In genomic region chr16:31471241-31471874, GRCh38 we compare ENCODE assay signal across 6 cellular contexts. TPM values are rescaled to one million over a fixed set of nuclear protein-coding genes. Genes with fewer than 3 reads are reported as not detected.
DNase-seq lines count a peak whose midpoint lies in the region; ATAC-seq and TF ChIP-seq lines count a peak whose summit lies in the region.

No MANE protein-coding gene starts in this region.

- H3K4me3 ChIP-seq in SK-N-SH (ENCODE audit: low read depth in 2 of 2, low read length in 1 of 2) (peak overlapping the region; percentile 54 to 81), hepatocyte (peak overlapping the region; percentile 83), thymus (ENCODE audit: low read length) (peak overlapping the region; percentile 38)

- POLR2A ChIA-PET in SK-N-SH (lab: Yijun Ruan, JAX): interaction anchor here (1.2 to 1.3 kb wide), 3 partner anchors 11 to 354 kb away, joined by 3 to 12 read pairs (median 5); partner anchors contain the start of genes ARMC5 and KAT8

- TF ChIP-seq CTCF in SK-N-SH (IDR thresholded peaks at IDR 0.05): no peak
- TF ChIP-seq CTCF in hepatocyte (IDR thresholded peaks at IDR 0.05; ENCODE audit: poor library complexity): no peak

- H3K36me3 ChIP-seq in SK-N-SH (replicated peaks in 1 of 2; ENCODE audit: control insufficient read depth in 1 of 2, insufficient read depth in 2 of 2, low read length in 1 of 2): peaks cover 21 to 23% of the 10 kb centered on the region in 2 experiments
- H3K36me3 ChIP-seq in hepatocyte (replicated peaks; ENCODE audit: insufficient read depth, low read depth): no peaks in the 10 kb centered on the region
- H3K36me3 ChIP-seq in thymus (ENCODE audit: control insufficient read depth, insufficient read depth): peaks cover 11% of the 10 kb centered on the region

- 77% methylated on average over 12 of the region's 15 CpGs for WGBS in SK-N-SH (ENCODE audit: low lambda C conversion rate)
- 48% methylated on average over 15 of the region's 15 CpGs for WGBS in hepatocyte (ENCODE audit: low lambda C conversion rate, missing lambda C conversion rate)
- WGBS in thymus: 75% methylated on average over 15 of the region's 15 CpGs

- H3K9me2 ChIP-seq in SK-N-SH (no peaks in the 10 kb centered on the region), hepatocyte (replicated peaks; ENCODE audit: insufficient read depth) (no peaks in the 10 kb centered on the region)

- peak; percentile 32 for DNase-seq in SK-N-SH
- peak; percentile 9 for DNase-seq in hepatocyte (ENCODE audit: low spot score)
- DNase-seq in SKM-1 treated with dmso at 0.1 percent for 144 hours (lab: John Stamatoyannopoulos, UW; ENCODE audit: unreplicated experiment): no peak

- peak overlapping the region; percentile 86 for H2AFZ ChIP-seq in SK-N-SH (ENCODE audit: low read depth)
- peak overlapping the region; percentile 92 for H2AFZ ChIP-seq in hepatocyte

- CTCF ChIA-PET in SK-N-SH (lab: Yijun Ruan, JAX): interaction anchor here (0.6 to 5.7 kb wide), 4 partner anchors 10 to 32 kb away, joined by 3 to 68 read pairs (median 4); partner anchors contain the start of gene ARMC5

- no peak for TF ChIP-seq EP300 in SK-N-SH (IDR thresholded peaks at IDR 0.05; ENCODE audit: borderline replicate concordance in 1 of 2, low read depth in 1 of 2, low read length in 1 of 2)

- no peak for TF ChIP-seq RAD21 in SK-N-SH (IDR thresholded peaks at IDR 0.05; ENCODE audit: low read length)

- H3K79me2 ChIP-seq in SK-N-SH (ENCODE audit: insufficient read depth): peaks cover 45% of the 10 kb centered on the region
- no peaks in the 10 kb centered on the region for H3K79me2 ChIP-seq in hepatocyte

- peaks cover 0 to 12% of the 10 kb centered on the region in 2 experiments; a peak in 1 of 4 replicates for H3K4me1 ChIP-seq in SK-N-SH (ENCODE audit: control insufficient read depth in 1 of 2, insufficient read depth in 2 of 2, low read depth in 1 of 2, low read length in 1 of 2)
- H3K4me1 ChIP-seq in hepatocyte (ENCODE audit: insufficient read depth): peaks cover 16% of the 10 kb centered on the region
- H3K4me1 ChIP-seq in thymus (ENCODE audit: control insufficient read depth, insufficient read depth, low read length): peaks cover 11% of the 10 kb centered on the region

- peaks cover 34% of the 10 kb centered on the region for H3F3A ChIP-seq in SK-N-SH (replicated peaks; ENCODE audit: insufficient read depth)

- no peak for ATAC-seq in SK-N-SH treated with all-trans-retinoic acid at 6 μM for 48 hours
- no peak for ATAC-seq in HG03439 (IDR thresholded peaks at IDR 0.05; ENCODE audit: unreplicated experiment)

- no peaks in the 10 kb centered on the region for H3K9me3 ChIP-seq in SK-N-SH
- H3K9me3 ChIP-seq in hepatocyte (ENCODE audit: low read depth): no peaks in the 10 kb centered on the region
- peaks cover 3% of the 10 kb centered on the region for H3K9me3 ChIP-seq in thymus (ENCODE audit: control insufficient read depth)

- H3K27me3 ChIP-seq in SK-N-SH (ENCODE audit: insufficient read depth): no peaks in the 10 kb centered on the region
- H3K27me3 ChIP-seq in hepatocyte: no peaks in the 10 kb centered on the region
- H3K27me3 ChIP-seq in thymus (ENCODE audit: control insufficient read depth, insufficient read depth): peaks cover 22% of the 10 kb centered on the region

- H3K27ac ChIP-seq in SK-N-SH (ENCODE audit: low read depth in 2 of 2, low read length in 1 of 2): peak overlapping the region; percentile 74 to 94
- peak overlapping the region; percentile 95 for H3K27ac ChIP-seq in hepatocyte
- H3K27ac ChIP-seq in thymus (ENCODE audit: low read depth): peak overlapping the region; percentile 13

- peaks cover 20% of the 10 kb centered on the region for H4K20me1 ChIP-seq in SK-N-SH (ENCODE audit: insufficient read depth)
- no peaks in the 10 kb centered on the region for H4K20me1 ChIP-seq in hepatocyte (ENCODE audit: insufficient read depth, poor library complexity, severe bottlenecking)

- H3K9ac ChIP-seq in SK-N-SH: peak overlapping the region; percentile 97

- peak overlapping the region; percentile 75 for H3K4me2 ChIP-seq in SK-N-SH
- H3K4me2 ChIP-seq in hepatocyte: peak overlapping the region; percentile 97

TF ChIP-seq in SK-N-SH, 30 proteins besides CTCF, POLR2A, EP300 and RAD21 (continues in another document):
- no peak for TF ChIP-seq MXI1 (IDR thresholded peaks at IDR 0.05; ENCODE audit: low read depth, low read length)
- TF ChIP-seq TEAD4 (IDR thresholded peaks at IDR 0.05; ENCODE audit: borderline replicate concordance, insufficient read depth): no peak
- no peak for TF ChIP-seq TAF1 (IDR thresholded peaks at IDR 0.05; ENCODE audit: borderline replicate concordance, low read depth, low read length)
- TF ChIP-seq YY1 (IDR thresholded peaks at IDR 0.05; ENCODE audit: low read depth): no peak
- no peak for TF ChIP-seq FOXJ3 (CRISPR knock-in tag; IDR thresholded peaks at IDR 0.05)
- TF ChIP-seq JUND (IDR thresholded peaks at IDR 0.05): no peak
- TF ChIP-seq SMC3 (IDR thresholded peaks at IDR 0.05; ENCODE audit: low read depth, low read length): no peak
- TF ChIP-seq IRF3 (IDR thresholded peaks at IDR 0.05; ENCODE audit: low read depth, low read length): no peak
- TF ChIP-seq CHD2 (IDR thresholded peaks at IDR 0.05; ENCODE audit: low read length, partially characterized antibody): no peak
- no peak for TF ChIP-seq FOSL2 (IDR thresholded peaks at IDR 0.05; ENCODE audit: borderline replicate concordance, low read depth)
- no peak for TF ChIP-seq NRF1 (IDR thresholded peaks at IDR 0.05; ENCODE audit: low read depth, low read length)

TF ChIP-seq in SK-N-SH treated with all-trans-retinoic acid at 6 μM for 48 hours, 23 proteins besides CTCF, POLR2A, EP300 and RAD21 (continues in another document):
- TF ChIP-seq ZC3H10 (CRISPR knock-in tag; IDR thresholded peaks at IDR 0.05) (no peak), CSDC2 (CRISPR knock-in tag; IDR thresholded peaks at IDR 0.05) (no peak), CREB5 (CRISPR knock-in tag; IDR thresholded peaks at IDR 0.05; ENCODE audit: low read depth) (no peak), ESRRG (CRISPR knock-in tag; IDR thresholded peaks at IDR 0.05) (no peak), ISL1 (CRISPR knock-in tag; IDR thresholded peaks at IDR 0.05) (no peak), POU6F1 (CRISPR knock-in tag; IDR thresholded peaks at IDR 0.05; ENCODE audit: borderline replicate concordance, low read depth) (no peak), TOX (CRISPR knock-in tag; IDR thresholded peaks at IDR 0.05; ENCODE audit: borderline replicate concordance) (no peak)

RNA-seq across cellular contexts. Expression of gene TGFB1I1, which starts 0.6 kb away (rescaled TPM):
- polyA plus RNA-seq in SK-N-SH (2012; rRNA removed) (29.7 and 30.4 TPM in 2 replicates), hepatocyte (34.8 and 35.4 TPM in 2 replicates), thymus (9.2 TPM)
- polyA plus RNA-seq in SK-N-SH (2012; cell fraction: cytosol; rRNA removed): 15.3 and 29.1 TPM in 2 replicates
- 90.7 and 142 TPM in 2 replicates for polyA plus RNA-seq in SK-N-SH (2012; cell fraction: nucleus; rRNA removed)
- 14.5 and 15.7 TPM in 2 replicates for total RNA-seq in hepatocyte

RNA-seq across cellular contexts. Expression of gene SLC5A2, which starts 11.6 kb away (rescaled TPM):
- polyA plus RNA-seq in SK-N-SH (2012; rRNA removed): 0.31 and 0.58 TPM in 2 replicates
- 0.12 and 0.14 TPM in 2 replicates for polyA plus RNA-seq in SK-N-SH (2012; cell fraction: cytosol; rRNA removed)
- polyA plus RNA-seq in SK-N-SH (2012; cell fraction: nucleus; rRNA removed): 2.5 and 2.6 TPM in 2 replicates
- total RNA-seq in hepatocyte: 2.3 and 2.5 TPM in 2 replicates
- polyA plus RNA-seq in hepatocyte: 7.5 and 12.7 TPM in 2 replicates
- polyA plus RNA-seq in thymus: 2.8 TPM

RNA-seq across cellular contexts. Expression of gene ARMC5, which starts 12.1 kb away (rescaled TPM):
- polyA plus RNA-seq in SK-N-SH (2012; rRNA removed) (7.0 and 8.9 TPM in 2 replicates), hepatocyte (19.4 and 19.6 TPM in 2 replicates), thymus (19.7 TPM)
- polyA plus RNA-seq in SK-N-SH (2012; cell fraction: cytosol; rRNA removed): 3.1 and 4.3 TPM in 2 replicates
- 27.4 and 34.6 TPM in 2 replicates for polyA plus RNA-seq in SK-N-SH (2012; cell fraction: nucleus; rRNA removed)
- total RNA-seq in hepatocyte: 11.4 and 12.2 TPM in 2 replicates

RNA-seq across cellular contexts. Expression of gene ZNF843, which starts 28.8 kb away (rescaled TPM):
- polyA plus RNA-seq in SK-N-SH (2012; rRNA removed) (0.45 and 0.61 TPM in 2 replicates), hepatocyte (0.54 and 0.64 TPM in 2 replicates), thymus (0.39 TPM)
- 0.28 and 0.49 TPM in 2 replicates for polyA plus RNA-seq in SK-N-SH (2012; cell fraction: cytosol; rRNA removed)
- 0.35 and 0.46 TPM in 2 replicates for polyA plus RNA-seq in SK-N-SH (2012; cell fraction: nucleus; rRNA removed)
- total RNA-seq in hepatocyte: 1.2 and 1.7 TPM in 2 replicates

RNA-seq across cellular contexts. Expression of gene RUSF1, which starts 36.8 kb away (rescaled TPM):
- polyA plus RNA-seq in SK-N-SH (2012; rRNA removed) (36.5 and 46.8 TPM in 2 replicates), hepatocyte (56.6 and 68.0 TPM in 2 replicates), thymus (72.9 TPM)
- polyA plus RNA-seq in SK-N-SH (2012; cell fraction: cytosol; rRNA removed): 11.5 and 18.3 TPM in 2 replicates
- polyA plus RNA-seq in SK-N-SH (2012; cell fraction: nucleus; rRNA removed): 230 and 273 TPM in 2 replicates
- total RNA-seq in hepatocyte: 75.2 and 77.2 TPM in 2 replicates

Comparison
In these comparisons a context has a peak if more than half of its experiments do, and no peak if none do; other contexts are left out.
1. H3K27ac ChIP-seq: peak in every context shown above with its lines; median percentile 95 in hepatocyte; 84 in SK-N-SH; 13 in thymus.